11 cellular contexts compared by ENCODE assay signal in the genomic region with DNA sequence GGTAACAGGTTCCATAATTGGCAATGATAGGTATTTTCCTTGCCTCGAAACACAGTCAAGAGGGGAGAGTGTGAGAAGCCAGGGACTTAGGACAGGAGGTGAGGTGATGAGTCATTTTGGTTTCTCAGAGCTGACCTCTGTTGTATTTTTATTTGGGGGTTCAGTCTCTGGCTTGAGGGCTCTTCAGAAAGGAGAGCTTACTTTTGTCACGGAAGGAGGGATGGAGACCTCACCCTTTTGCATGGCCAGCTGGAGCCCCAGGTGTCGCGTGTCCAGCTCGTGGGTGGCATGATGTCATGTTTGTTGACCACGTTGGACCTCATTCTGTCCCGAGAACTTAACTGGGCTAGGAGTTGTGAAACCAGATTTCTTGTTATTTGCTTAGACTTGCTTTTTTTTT.
A peak's percentile ranks its signal among the peaks of the same experiment; 100 is the strongest.
DNase-seq lines count a peak whose midpoint lies in the region; ATAC-seq and TF ChIP-seq lines count a peak whose summit lies in the region.
"Had no signal": no experiment of that assay in that cellular context is flagged by ENCODE, and none has a peak within 500 bp of the region (broad histone marks: within the 10 kb centered on the region; RNA-seq: fewer than 3 reads in every experiment).

No MANE protein-coding gene starts in this region.

- WGBS in SK-N-SH (ENCODE audit: low lambda C conversion rate), result 71% methylated on average over 7 of the region's 7 CpGs

- DNase-seq in SK-N-SH (no peak), activated gamma-delta T cell treated with Interleukin-2 at 50 U/mL for 16 hours (no peak), NCI-H2029 treated with DMSO at 0.1 percent for 48 hours (lab: John Stamatoyannopoulos, UW) (no peak), COLO829 (ENCODE audit: low spot score) (no peak)
- DNase-seq: NCI-H1694 treated with DMSO at 0.1 percent for 48 hours, SJCRH30 had no signal

- H3K4me1 ChIP-seq in SK-N-SH (ENCODE audit: control insufficient read depth in 1 of 2, insufficient read depth in 2 of 2, low read depth in 1 of 2, low read length in 1 of 2), result peaks cover 0 to 11% of the 10 kb centered on the region in 2 experiments; a peak in 1 of 4 replicates
- H3K4me1 ChIP-seq: HAP-1 had no signal

- TF ChIP-seq EP300 in SK-N-SH (IDR thresholded peaks at IDR 0.05; ENCODE audit: borderline replicate concordance in 1 of 2, low read depth in 1 of 2, low read length in 1 of 2), result no peak

- H3K36me3 ChIP-seq in SU-DHL-6 (ENCODE audit: low read length), result no peaks in the 10 kb centered on the region
- H3K36me3 ChIP-seq in SK-N-SH (replicated peaks in 1 of 2; ENCODE audit: control insufficient read depth in 1 of 2, insufficient read depth in 2 of 2, low read length in 1 of 2), result no peaks in the 10 kb centered on the region
- H3K36me3 ChIP-seq: HAP-1, SJCRH30 had no signal

- H3K27ac ChIP-seq in SU-DHL-6 (ENCODE audit: low read depth, low read length) (peak overlapping the region; percentile 69), SK-N-SH (ENCODE audit: low read depth in 2 of 2, low read length in 1 of 2) (no peak overlapping the region)
- H3K27ac ChIP-seq: SJCRH30 had no signal

- H3F3A ChIP-seq in SU-DHL-6 (ENCODE audit: insufficient read depth), result peaks cover 21% of the 10 kb centered on the region
- no peaks in the 10 kb centered on the region for H3F3A ChIP-seq in SK-N-SH (replicated peaks; ENCODE audit: insufficient read depth)

- TF ChIP-seq RAD21 in SK-N-SH (IDR thresholded peaks at IDR 0.05; ENCODE audit: low read length), result no peak

- no peaks in the 10 kb centered on the region for H3K9me2 ChIP-seq in SU-DHL-6 (replicated peaks; ENCODE audit: insufficient read depth, low read length)
- H3K9me2 ChIP-seq in SK-N-SH, result no peaks in the 10 kb centered on the region

- H3K9me3 ChIP-seq in SU-DHL-6 (ENCODE audit: insufficient read depth, low read length), result no peaks in the 10 kb centered on the region
- H3K9me3 ChIP-seq in SK-N-SH, result no peaks in the 10 kb centered on the region
- H3K9me3 ChIP-seq: HAP-1, SJCRH30 had no signal

- H3K4me3 ChIP-seq in SU-DHL-6 (ENCODE audit: insufficient read depth, low read length, poor library complexity, severe bottlenecking) (no peak overlapping the region), SK-N-SH (ENCODE audit: low read depth in 2 of 2, low read length in 1 of 2) (no peak overlapping the region)
- H3K4me3 ChIP-seq: HAP-1, SJCRH30 had no signal

- ATAC-seq in GM18498 (IDR thresholded peaks at IDR 0.05; ENCODE audit: unreplicated experiment) (peak; percentile 50), GM19463 (IDR thresholded peaks at IDR 0.05; ENCODE audit: unreplicated experiment) (peak; percentile 51), HG02981 (IDR thresholded peaks at IDR 0.05; ENCODE audit: unreplicated experiment) (peak; percentile 40)

- no peak overlapping the region for H3K9ac ChIP-seq in SU-DHL-6 (ENCODE audit: low read length)
- H3K9ac ChIP-seq in SK-N-SH, result no peak overlapping the region

- H3K79me2 ChIP-seq in SU-DHL-6 (ENCODE audit: insufficient read depth, low read length) (no peaks in the 10 kb centered on the region), SK-N-SH (ENCODE audit: insufficient read depth) (no peaks in the 10 kb centered on the region)

- CTCF ChIA-PET in SK-N-SH (lab: Yijun Ruan, JAX), result no interaction called here

- TF ChIP-seq CTCF in SU-DHL-6 (IDR thresholded peaks at IDR 0.05; ENCODE audit: insufficient read depth, low read length, poor library complexity, severe bottlenecking), result no peak
- TF ChIP-seq CTCF in SK-N-SH (IDR thresholded peaks at IDR 0.05), result no peak

- no peak overlapping the region for H2AFZ ChIP-seq in SU-DHL-6 (ENCODE audit: low read depth, low read length, severe bottlenecking)
- H2AFZ ChIP-seq in SK-N-SH (ENCODE audit: low read depth), result no peak overlapping the region

- H4K20me1 ChIP-seq in SU-DHL-6 (ENCODE audit: low read depth, low read length), result no peaks in the 10 kb centered on the region
- no peaks in the 10 kb centered on the region for H4K20me1 ChIP-seq in SK-N-SH (ENCODE audit: insufficient read depth)

- POLR2A ChIA-PET in SK-N-SH (lab: Yijun Ruan, JAX), result no interaction called here

- H3K4me2 ChIP-seq in SU-DHL-6 (ENCODE audit: low read depth, low read length, poor library complexity, severe bottlenecking), result no peak overlapping the region
- no peak overlapping the region for H3K4me2 ChIP-seq in SK-N-SH

- H3K27me3 ChIP-seq in SU-DHL-6 (ENCODE audit: low read length) (no peaks in the 10 kb centered on the region), SK-N-SH (ENCODE audit: insufficient read depth) (no peaks in the 10 kb centered on the region)
- H3K27me3 ChIP-seq: SJCRH30 had no signal

TF ChIP-seq in SK-N-SH, 30 proteins besides CTCF, POLR2A, EP300 and RAD21 (continues in another document):
- TF ChIP-seq JUND (IDR thresholded peaks at IDR 0.05) (no peak), MXI1 (IDR thresholded peaks at IDR 0.05; ENCODE audit: low read depth, low read length) (no peak), MEF2A (IDR thresholded peaks at IDR 0.05; ENCODE audit: borderline replicate concordance, low read depth) (no peak), SIN3A (IDR thresholded peaks at IDR 0.05; ENCODE audit: borderline replicate concordance, low read depth, low read length) (no peak), RFX5 (IDR thresholded peaks at IDR 0.05; ENCODE audit: low read length) (no peak), CHD2 (IDR thresholded peaks at IDR 0.05; ENCODE audit: low read length, partially characterized antibody) (no peak), TCF12 (IDR thresholded peaks at IDR 0.05) (no peak), TAF1 (IDR thresholded peaks at IDR 0.05; ENCODE audit: borderline replicate concordance, low read depth, low read length) (no peak), GABPA (IDR thresholded peaks at IDR 0.05; ENCODE audit: low read depth) (no peak), FOXM1 (IDR thresholded peaks at IDR 0.05; ENCODE audit: low read depth) (no peak), POLR2AphosphoS5 (IDR thresholded peaks at IDR 0.05; ENCODE audit: low read depth, low read length) (no peak), ELF1 (IDR thresholded peaks at IDR 0.05) (no peak), NFIC (IDR thresholded peaks at IDR 0.05; ENCODE audit: borderline replicate concordance) (no peak), SMC3 (IDR thresholded peaks at IDR 0.05; ENCODE audit: low read depth, low read length) (no peak), GATA2 (CRISPR knock-in tag; IDR thresholded peaks at IDR 0.05) (no peak)
- TF ChIP-seq, protein P1, sequence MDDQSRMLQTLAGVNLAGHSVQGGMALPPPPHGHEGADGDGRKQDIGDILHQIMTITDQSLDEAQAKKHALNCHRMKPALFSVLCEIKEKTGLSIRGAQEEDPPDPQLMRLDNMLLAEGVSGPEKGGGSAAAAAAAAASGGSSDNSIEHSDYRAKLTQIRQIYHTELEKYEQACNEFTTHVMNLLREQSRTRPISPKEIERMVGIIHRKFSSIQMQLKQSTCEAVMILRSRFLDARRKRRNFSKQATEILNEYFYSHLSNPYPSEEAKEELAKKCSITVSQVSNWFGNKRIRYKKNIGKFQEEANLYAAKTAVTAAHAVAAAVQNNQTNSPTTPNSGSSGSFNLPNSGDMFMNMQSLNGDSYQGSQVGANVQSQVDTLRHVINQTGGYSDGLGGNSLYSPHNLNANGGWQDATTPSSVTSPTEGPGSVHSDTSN (IDR thresholded peaks at IDR 0.05), result no peak
- TF ChIP-seq, protein P2, sequence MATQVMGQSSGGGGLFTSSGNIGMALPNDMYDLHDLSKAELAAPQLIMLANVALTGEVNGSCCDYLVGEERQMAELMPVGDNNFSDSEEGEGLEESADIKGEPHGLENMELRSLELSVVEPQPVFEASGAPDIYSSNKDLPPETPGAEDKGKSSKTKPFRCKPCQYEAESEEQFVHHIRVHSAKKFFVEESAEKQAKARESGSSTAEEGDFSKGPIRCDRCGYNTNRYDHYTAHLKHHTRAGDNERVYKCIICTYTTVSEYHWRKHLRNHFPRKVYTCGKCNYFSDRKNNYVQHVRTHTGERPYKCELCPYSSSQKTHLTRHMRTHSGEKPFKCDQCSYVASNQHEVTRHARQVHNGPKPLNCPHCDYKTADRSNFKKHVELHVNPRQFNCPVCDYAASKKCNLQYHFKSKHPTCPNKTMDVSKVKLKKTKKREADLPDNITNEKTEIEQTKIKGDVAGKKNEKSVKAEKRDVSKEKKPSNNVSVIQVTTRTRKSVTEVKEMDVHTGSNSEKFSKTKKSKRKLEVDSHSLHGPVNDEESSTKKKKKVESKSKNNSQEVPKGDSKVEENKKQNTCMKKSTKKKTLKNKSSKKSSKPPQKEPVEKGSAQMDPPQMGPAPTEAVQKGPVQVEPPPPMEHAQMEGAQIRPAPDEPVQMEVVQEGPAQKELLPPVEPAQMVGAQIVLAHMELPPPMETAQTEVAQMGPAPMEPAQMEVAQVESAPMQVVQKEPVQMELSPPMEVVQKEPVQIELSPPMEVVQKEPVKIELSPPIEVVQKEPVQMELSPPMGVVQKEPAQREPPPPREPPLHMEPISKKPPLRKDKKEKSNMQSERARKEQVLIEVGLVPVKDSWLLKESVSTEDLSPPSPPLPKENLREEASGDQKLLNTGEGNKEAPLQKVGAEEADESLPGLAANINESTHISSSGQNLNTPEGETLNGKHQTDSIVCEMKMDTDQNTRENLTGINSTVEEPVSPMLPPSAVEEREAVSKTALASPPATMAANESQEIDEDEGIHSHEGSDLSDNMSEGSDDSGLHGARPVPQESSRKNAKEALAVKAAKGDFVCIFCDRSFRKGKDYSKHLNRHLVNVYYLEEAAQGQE (IDR thresholded peaks at IDR 0.05; ENCODE audit: low read depth, low read length), result no peak
- TF ChIP-seq, protein P3, sequence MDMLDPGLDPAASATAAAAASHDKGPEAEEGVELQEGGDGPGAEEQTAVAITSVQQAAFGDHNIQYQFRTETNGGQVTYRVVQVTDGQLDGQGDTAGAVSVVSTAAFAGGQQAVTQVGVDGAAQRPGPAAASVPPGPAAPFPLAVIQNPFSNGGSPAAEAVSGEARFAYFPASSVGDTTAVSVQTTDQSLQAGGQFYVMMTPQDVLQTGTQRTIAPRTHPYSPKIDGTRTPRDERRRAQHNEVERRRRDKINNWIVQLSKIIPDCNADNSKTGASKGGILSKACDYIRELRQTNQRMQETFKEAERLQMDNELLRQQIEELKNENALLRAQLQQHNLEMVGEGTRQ (IDR thresholded peaks at IDR 0.05; ENCODE audit: borderline replicate concordance, low read depth, low read length), result no peak
